33 cellular contexts compared by ENCODE assay signal in genomic region chr11:13166036-13166435, GRCh38.
"Had no signal": no experiment of that assay in that cellular context is flagged by ENCODE, and none has a peak within 500 bp of the region (broad histone marks: within the 10 kb centered on the region; RNA-seq: fewer than 3 reads in every experiment).

No MANE protein-coding gene starts in this region.

- H3K36me3 Mint-ChIP-seq: activated CD8-positive, alpha-beta memory T cell treated with anti-CD3 and anti-CD28 coated beads, Interleukin-2, amount 10 ng/mL, durations not matched to agents 7 days and 5 days; activated naive CD8-positive, alpha-beta T cell treated with anti-CD3 and anti-CD28 coated beads for 36 hours had no signal

- H3K4me1 Mint-ChIP-seq: activated CD4-positive, alpha-beta memory T cell treated with anti-CD3 and anti-CD28 coated beads, Interleukin-2, amount 10 ng/mL, durations not matched to agents 7 days and 5 days; activated CD8-positive, alpha-beta memory T cell treated with anti-CD3 and anti-CD28 coated beads, Interleukin-2, amount 10 ng/mL, durations not matched to agents 7 days and 5 days; activated naive CD8-positive, alpha-beta T cell treated with anti-CD3 and anti-CD28 coated beads for 36 hours had no signal

- H3K4me3 ChIP-seq: SJCRH30, SK-N-MC had no signal

- ATAC-seq: activated CD8-positive, alpha-beta memory T cell treated with anti-CD3 and anti-CD28 coated beads, Interleukin-2, amount 10 ng/mL, durations not matched to agents 7 days and 5 days; Panc1 had no signal

- H3K4me3 Mint-ChIP-seq: activated CD4-positive, alpha-beta memory T cell treated with anti-CD3 and anti-CD28 coated beads, Interleukin-2, amount 10 ng/mL, durations not matched to agents 7 days and 5 days; activated CD8-positive, alpha-beta memory T cell treated with anti-CD3 and anti-CD28 coated beads, Interleukin-2, amount 10 ng/mL, durations not matched to agents 7 days and 5 days; activated naive CD8-positive, alpha-beta T cell treated with anti-CD3 and anti-CD28 coated beads for 36 hours had no signal

- H3K27ac Mint-ChIP-seq: activated CD4-positive, alpha-beta memory T cell treated with anti-CD3 and anti-CD28 coated beads, Interleukin-2, amount 10 ng/mL, durations not matched to agents 7 days and 5 days; activated CD8-positive, alpha-beta memory T cell treated with anti-CD3 and anti-CD28 coated beads, Interleukin-2, amount 10 ng/mL, durations not matched to agents 7 days and 5 days; activated naive CD8-positive, alpha-beta T cell treated with anti-CD3 and anti-CD28 coated beads for 36 hours had no signal

- H3K27me3 ChIP-seq: brain microvascular endothelial cell, SJCRH30 had no signal

- H3K36me3 ChIP-seq: brain microvascular endothelial cell, SJCRH30, WERI-Rb-1 had no signal

- H3K9me3 Mint-ChIP-seq: activated CD4-positive, alpha-beta memory T cell treated with anti-CD3 and anti-CD28 coated beads, Interleukin-2, amount 10 ng/mL, durations not matched to agents 7 days and 5 days; activated naive CD8-positive, alpha-beta T cell treated with anti-CD3 and anti-CD28 coated beads for 36 hours had no signal

- H3K27ac ChIP-seq: brain microvascular endothelial cell, SJCRH30, SK-N-MC, WERI-Rb-1 had no signal

- H3K9me3 ChIP-seq: SJCRH30 had no signal

- DNase-seq: activated CD4-positive, alpha-beta memory T cell treated with anti-CD3 and anti-CD28 coated beads, Interleukin-2, amount 10 ng/mL, durations not matched to agents 7 days and 5 days; activated CD4-positive, alpha-beta T cell treated with anti-CD3 and anti-CD28 coated beads for 1 hour; activated CD4-positive, alpha-beta T cell treated with anti-CD3 and anti-CD28 coated beads for 48 hours; activated CD4-positive, CD25-positive, alpha-beta regulatory T cell; activated CD8-positive, alpha-beta memory T cell treated with anti-CD3 and anti-CD28 coated beads for 24 hours; activated CD8-positive, alpha-beta memory T cell treated with anti-CD3 and anti-CD28 coated beads, Interleukin-2, amount 10 ng/mL, durations not matched to agents 7 days and 5 days; activated CD8-positive, alpha-beta memory T cell treated with anti-CD3 and anti-CD28 coated beads, Interleukin-2, amount 50 U/mL, for 48 hours; activated effector memory CD4-positive, alpha-beta T cell treated with anti-CD3 and anti-CD28 coated beads, Interleukin-2, amount 50 U/mL, for 16 hours; activated naive CD4-positive, alpha-beta T cell; activated naive CD4-positive, alpha-beta T cell treated with anti-CD3 and anti-CD28 coated beads, Interleukin-2, amount 50 U/mL, for 16 hours; activated naive CD8-positive, alpha-beta T cell treated with anti-CD3 and anti-CD28 coated beads for 36 hours; activated T-cell treated with anti-CD3 and anti-CD28 coated beads, Interleukin-2, amount 50 U/mL, for 48 hours; brain microvascular endothelial cell; central memory CD4-positive, alpha-beta T cell; Kasumi-1; KG1; NCI-H1048; NCI-H1105 treated with DMSO at 0.1 percent for 48 hours; NCI-H1436 treated with DMSO at 0.1 percent for 48 hours; NCI-H187; NCI-H2029 treated with DMSO at 0.1 percent for 48 hours; NCI-H2107; NCI-H2171 treated with DMSO at 0.1 percent for 48 hours; NCI-H2227 treated with DMSO at 0.1 percent for 48 hours; NCI-H446 treated with DMSO at 0.1 percent for 48 hours; NCI-H524; NCI-H69; SHP77; SJCRH30; T1000; WERI-Rb-1 had no signal
